In genomic region chr2:218405365-218406208, GRCh38 we compare ENCODE assay signal across 8 cellular contexts. TPM values are rescaled to one million over a fixed set of nuclear protein-coding genes. Genes with fewer than 3 reads are reported as not detected.
DNase-seq lines count a peak whose midpoint lies in the region; ATAC-seq lines count a peak whose summit lies in the region.

No MANE protein-coding gene starts in this region.

- peak overlapping the region; percentile 89 for H3K27ac ChIP-seq in iPS-20b (ENCODE audit: low read length)

- H3K4me3 Mint-ChIP-seq in activated T-helper 17 cell treated with anti-CD3 and anti-CD28 coated beads, Interleukin-2, amount 50 U/mL, for 72 hours = peak overlapping the region; percentile 87

- H3K27me3 Mint-ChIP-seq in activated T-helper 17 cell treated with anti-CD3 and anti-CD28 coated beads, Interleukin-2, amount 50 U/mL, for 72 hours = no peaks in the 10 kb centered on the region

- peaks cover 58% of the 10 kb centered on the region for H3K36me3 Mint-ChIP-seq in activated T-helper 17 cell treated with anti-CD3 and anti-CD28 coated beads, Interleukin-2, amount 50 U/mL, for 72 hours (ENCODE audit: low read depth)

- peaks cover 16% of the 10 kb centered on the region for H3K4me1 Mint-ChIP-seq in activated T-helper 17 cell treated with anti-CD3 and anti-CD28 coated beads, Interleukin-2, amount 50 U/mL, for 72 hours

- peak overlapping the region; percentile 84 for H3K27ac Mint-ChIP-seq in activated T-helper 17 cell treated with anti-CD3 and anti-CD28 coated beads, Interleukin-2, amount 50 U/mL, for 72 hours

- H3K4me3 ChIP-seq in iPS-20b (ENCODE audit: low read length) = peak overlapping the region; percentile 78

- peak; percentile 25 for ATAC-seq in HG03354 (IDR thresholded peaks at IDR 0.05; ENCODE audit: poor library complexity, severe bottlenecking, unreplicated experiment)
- ATAC-seq in activated T-helper 17 cell treated with anti-CD3 and anti-CD28 coated beads, Interleukin-2, amount 50 U/mL, for 72 hours (replicated peaks) = peak; percentile 0

- no peaks in the 10 kb centered on the region for H3K27me3 ChIP-seq in iPS-20b (ENCODE audit: insufficient read depth, low read length)

- H3K36me3 ChIP-seq in iPS-20b (ENCODE audit: insufficient read depth, low read depth, low read length) = peaks cover 21% of the 10 kb centered on the region

- DNase-seq in NCI-H526 (lab: John Stamatoyannopoulos, UW) = peak; percentile 46 to 48
- no peak for DNase-seq in NCI-H526 treated with DMSO at 0.1 percent for 48 hours (lab: John Stamatoyannopoulos, UW)
- peak; percentile 14 for DNase-seq in stimulated activated naive CD4-positive, alpha-beta T cell treated with Interleukin-2 at 50 U/mL for 16 hours (lab: John Stamatoyannopoulos, UW)
- DNase-seq in NCI-H2029 treated with DMSO at 0.1 percent for 48 hours (lab: John Stamatoyannopoulos, UW) = no peak
- no peak for DNase-seq in kidney tubule cell (ENCODE audit: low spot score)

- no peaks in the 10 kb centered on the region for H3K9me3 ChIP-seq in iPS-20b (ENCODE audit: insufficient read depth, low read depth, low read length)

- no peaks in the 10 kb centered on the region for H3K9me3 Mint-ChIP-seq in activated T-helper 17 cell treated with anti-CD3 and anti-CD28 coated beads, Interleukin-2, amount 50 U/mL, for 72 hours

- peaks cover 15% of the 10 kb centered on the region; the same call in 1 of the 2 replicates for H3K4me1 ChIP-seq in iPS-20b (ENCODE audit: insufficient read depth, low read length)

- peak overlapping the region; percentile 82; the same call in 1 of the 2 replicates for H3K9ac ChIP-seq in iPS-20b (ENCODE audit: low read depth, low read length)

RNA-seq across cellular contexts. Expression of gene CTDSP1, which starts 5.9 kb away (rescaled TPM):
- 100 to 1,000 TPM; 126 to 197 TPM for total RNA-seq in activated T-helper 17 cell treated with anti-CD3 and anti-CD28 coated beads, Interleukin-2, amount 50 U/mL, for 72 hours

RNA-seq across cellular contexts. Expression of gene VIL1, which starts 13.3 kb away (rescaled TPM):
- total RNA-seq in activated T-helper 17 cell treated with anti-CD3 and anti-CD28 coated beads, Interleukin-2, amount 50 U/mL, for 72 hours = under 1 TPM in 1 of 2 donors, not detected in 1; 0.34 TPM

RNA-seq across cellular contexts. Expression of gene SLC11A1, which starts 23.5 kb away (rescaled TPM):
- total RNA-seq in activated T-helper 17 cell treated with anti-CD3 and anti-CD28 coated beads, Interleukin-2, amount 50 U/mL, for 72 hours = under 1 TPM; 0.09 to 0.19 TPM

RNA-seq across cellular contexts. Expression of gene CATIP, which starts 48.9 kb away (rescaled TPM):
- not detected for total RNA-seq in activated T-helper 17 cell treated with anti-CD3 and anti-CD28 coated beads, Interleukin-2, amount 50 U/mL, for 72 hours

Comparison
In these comparisons a context has a peak if more than half of its experiments do, and no peak if none do; other contexts are left out.
1. DNase-seq: peak in NCI-H526 (2 of 2) and stimulated activated naive CD4-positive, alpha-beta T cell treated with Interleukin-2 at 50 U/mL for 16 hours (single experiment); none in NCI-H526 treated with DMSO at 0.1 percent for 48 hours (single experiment), NCI-H2029 treated with DMSO at 0.1 percent for 48 hours (single experiment) and kidney tubule cell (single experiment).